8 cellular contexts compared by ENCODE assay signal in the genomic region with DNA sequence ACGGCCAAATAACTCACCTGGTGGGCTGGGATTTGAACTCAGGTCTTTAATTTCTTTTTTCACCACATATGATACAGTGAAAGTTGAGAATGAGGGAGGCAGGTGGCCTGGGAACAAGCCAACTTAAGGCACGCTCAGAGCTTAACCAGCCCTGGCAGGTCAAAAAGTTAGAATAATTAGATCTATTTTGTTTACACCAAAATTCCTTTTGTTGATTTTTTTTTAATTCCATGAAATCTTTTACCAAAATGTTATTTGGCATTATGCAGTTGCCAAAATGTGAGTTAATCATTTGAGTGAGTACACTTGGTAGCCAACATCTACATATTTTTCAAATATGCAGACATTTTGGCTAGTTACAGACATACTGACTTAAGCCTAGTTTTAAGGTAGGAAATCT. TPM values are rescaled to one million over a fixed set of nuclear protein-coding genes. Genes with fewer than 3 reads are reported as not detected.
"Had no signal": no experiment of that assay in that cellular context is flagged by ENCODE, and none has a peak within 500 bp of the region (broad histone marks: within the 10 kb centered on the region; RNA-seq: fewer than 3 reads in every experiment).

No MANE protein-coding gene starts in this region.

- DNase-seq: GM23248, GOT3, H7, HFFc6, KBM-7 had no signal

- H3K4me3 ChIP-seq: GM23248, HAP-1 had no signal

- H3K9me3 ChIP-seq: HAP-1 had no signal

- H3K36me3 ChIP-seq: HAP-1 had no signal

RNA-seq across cellular contexts. Expression of a gene that starts 36.8 kb away (rescaled TPM):
- total RNA-seq: GM23248, H7, HepG2, HFFc6, HT1080 had no signal
